In the genomic region with DNA sequence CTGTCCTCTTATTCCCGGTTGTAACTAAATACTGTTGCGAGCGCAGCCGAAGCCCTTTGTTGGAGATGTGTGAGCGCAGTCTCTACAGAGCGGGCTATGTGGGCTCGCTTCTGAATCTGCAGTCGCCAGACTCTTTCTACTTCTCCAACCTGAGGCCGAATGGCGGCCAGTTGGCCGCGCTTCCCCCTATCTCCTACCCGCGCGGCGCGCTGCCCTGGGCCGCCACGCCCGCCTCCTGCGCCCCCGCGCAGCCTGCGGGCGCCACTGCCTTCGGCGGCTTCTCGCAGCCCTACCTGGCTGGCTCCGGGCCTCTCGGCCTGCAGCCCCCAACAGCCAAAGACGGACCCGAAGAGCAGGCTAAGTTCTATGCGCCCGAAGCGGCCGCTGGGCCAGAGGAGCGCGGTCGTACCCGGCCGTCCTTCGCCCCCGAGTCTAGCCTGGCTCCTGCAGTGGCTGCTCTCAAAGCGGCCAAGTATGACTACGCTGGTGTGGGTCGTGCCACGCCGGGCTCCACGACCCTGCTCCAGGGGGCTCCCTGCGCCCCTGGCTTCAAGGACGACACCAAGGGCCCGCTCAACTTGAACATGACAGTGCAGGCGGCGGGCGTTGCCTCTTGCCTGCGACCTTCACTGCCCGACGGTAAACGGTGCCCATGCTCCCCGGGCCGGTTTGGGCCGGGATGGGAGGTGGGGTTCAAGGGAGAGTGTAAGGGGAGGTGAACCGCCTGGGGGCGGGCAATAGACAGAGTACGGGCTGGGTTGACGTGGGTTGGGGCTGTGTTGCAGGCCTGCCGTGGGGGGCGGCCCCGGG, we compare ENCODE assay signal across 16 cellular contexts. TPM values are rescaled to one million over a fixed set of nuclear protein-coding genes. Genes with fewer than 3 reads are reported as not detected.
A peak's percentile ranks its signal among the peaks of the same experiment; 100 is the strongest.
DNase-seq lines count a peak whose midpoint lies in the region; ATAC-seq and TF ChIP-seq lines count a peak whose summit lies in the region.
"Had no signal": no experiment of that assay in that cellular context is flagged by ENCODE, and none has a peak within 500 bp of the region (broad histone marks: within the 10 kb centered on the region; RNA-seq: fewer than 3 reads in every experiment).

Gene HOXD12, plus strand, starts transcription at position 59 of the 810 bp plus-strand sequence. Its CDS starts 7 bp downstream, at position 66.

- H3K4me2 ChIP-seq in trophoblast cell (ENCODE audit: low read length) = peak within 1 kb of the TSS; percentile 86
- no peak within 1 kb of the TSS for H3K4me2 ChIP-seq in osteoblast (ENCODE audit: insufficient read depth, low read length)

- no peak within 1 kb of the TSS for H3K4ac ChIP-seq in trophoblast cell (ENCODE audit: low read depth, low read length)

- H4K91ac ChIP-seq in trophoblast cell (ENCODE audit: low read depth, low read length) = no peak within 1 kb of the TSS

- no peak within 1 kb of the TSS for H2BK5ac ChIP-seq in trophoblast cell (ENCODE audit: low read depth, low read length, poor library complexity)

- H4K12ac ChIP-seq in trophoblast cell (ENCODE audit: low read depth, low read length) = no peak within 1 kb of the TSS

- TF ChIP-seq CTCF in endothelial cell (IDR thresholded peaks at IDR 0.05; ENCODE audit: unreplicated experiment) (no peak), osteoblast (IDR thresholded peaks at IDR 0.05; ENCODE audit: extremely low read depth, low read depth, low read length) (no peak)

- H3K18ac ChIP-seq in trophoblast cell (ENCODE audit: low read length) = no peak within 1 kb of the TSS

- H3K27me3 ChIP-seq in HUES6 (ENCODE audit: control insufficient read depth, insufficient read depth, low read length) (peaks cover 100% of the 10 kb centered on the region), trophoblast cell (ENCODE audit: insufficient read depth, low read length) (peaks cover 82% of the 10 kb centered on the region), osteoblast (ENCODE audit: insufficient read depth, low read length) (peaks cover 99% of the 10 kb centered on the region)

- H2BK12ac ChIP-seq in trophoblast cell (ENCODE audit: low read length) = no peak within 1 kb of the TSS

- WGBS in trophoblast cell (ENCODE audit: extremely low coverage, insufficient coverage, insufficient read length) = no CpG with 5 or more reads among the region's 69 CpGs

- H3K4me3 Mint-ChIP-seq in endothelial cell (ENCODE audit: unreplicated experiment) = no peak within 1 kb of the TSS
- H3K4me3 Mint-ChIP-seq: activated naive CD4-positive, alpha-beta T cell treated with anti-CD3 and anti-CD28 coated beads, Interleukin-2, amount 10 ng/mL, durations not matched to agents 7 days and 5 days had no signal

- no peak within 1 kb of the TSS for H3K27ac Mint-ChIP-seq in endothelial cell (ENCODE audit: unreplicated experiment)
- H3K27ac Mint-ChIP-seq: activated naive CD4-positive, alpha-beta T cell treated with anti-CD3 and anti-CD28 coated beads, Interleukin-2, amount 10 ng/mL, durations not matched to agents 7 days and 5 days had no signal

- H3K27ac ChIP-seq in HUES6 (ENCODE audit: low read depth, low read length) (no peak within 1 kb of the TSS), trophoblast cell (ENCODE audit: low read depth, low read length) (no peak within 1 kb of the TSS), osteoblast (ENCODE audit: low read depth, low read length) (no peak within 1 kb of the TSS)
- H3K27ac ChIP-seq: breast epithelium had no signal

- no peaks in the 10 kb centered on the region for H3K36me3 Mint-ChIP-seq in endothelial cell (ENCODE audit: low read depth, unreplicated experiment)
- H3K36me3 Mint-ChIP-seq: activated naive CD4-positive, alpha-beta T cell treated with anti-CD3 and anti-CD28 coated beads, Interleukin-2, amount 10 ng/mL, durations not matched to agents 7 days and 5 days had no signal

- no peak within 1 kb of the TSS for H3K14ac ChIP-seq in trophoblast cell (ENCODE audit: low read length)

- H3K79me1 ChIP-seq in trophoblast cell (ENCODE audit: low read length) = peaks cover 4% of the 10 kb centered on the region

- no peak within 1 kb of the TSS for H2BK120ac ChIP-seq in trophoblast cell (ENCODE audit: insufficient read depth, low read length, poor library complexity)

- H2AFZ ChIP-seq in trophoblast cell (ENCODE audit: insufficient read depth, low read length, poor library complexity) (no peak within 1 kb of the TSS), osteoblast (ENCODE audit: low read length) (no peak within 1 kb of the TSS)

- no peak for ATAC-seq in left lobe of liver

- H3K9me3 Mint-ChIP-seq in endothelial cell (ENCODE audit: unreplicated experiment) = no peaks in the 10 kb centered on the region
- H3K9me3 Mint-ChIP-seq: activated naive CD4-positive, alpha-beta T cell treated with anti-CD3 and anti-CD28 coated beads, Interleukin-2, amount 10 ng/mL, durations not matched to agents 7 days and 5 days had no signal

- H3K36me3 ChIP-seq in HUES6 (ENCODE audit: control insufficient read depth, insufficient read depth, low read length) (no peaks in the 10 kb centered on the region), trophoblast cell (ENCODE audit: control insufficient read depth in 1 of 2, insufficient read depth in 2 of 2, low read length in 2 of 2) (no peaks in the 10 kb centered on the region), osteoblast (ENCODE audit: insufficient read depth, low read length) (no peaks in the 10 kb centered on the region)
- H3K36me3 ChIP-seq: breast epithelium had no signal

- H3K4me1 ChIP-seq in HUES6 (ENCODE audit: control insufficient read depth, insufficient read depth, low read length) (peaks cover 50% of the 10 kb centered on the region), trophoblast cell (ENCODE audit: control insufficient read depth in 1 of 2, insufficient read depth in 2 of 2, low read length in 2 of 2) (peaks cover 5 to 28% of the 10 kb centered on the region in 2 experiments), osteoblast (ENCODE audit: insufficient read depth, low read length) (peaks cover 12% of the 10 kb centered on the region)

- H3K9me3 ChIP-seq in HUES6 (ENCODE audit: control insufficient read depth, insufficient read depth, low read depth, low read length) (no peaks in the 10 kb centered on the region), trophoblast cell (ENCODE audit: insufficient read depth, low read depth, low read length) (peaks cover 8% of the 10 kb centered on the region), osteoblast (ENCODE audit: low read depth, low read length) (no peaks in the 10 kb centered on the region)
- H3K9me3 ChIP-seq: breast epithelium had no signal

- H3K4me1 Mint-ChIP-seq in endothelial cell (ENCODE audit: unreplicated experiment) = peaks cover 22% of the 10 kb centered on the region

- DNase-seq in D341Med (ENCODE audit: low spot score) (peak; percentile 31), endothelial cell (ENCODE audit: low spot score) (peak; percentile 14), trophoblast cell (no peak), osteoblast (ENCODE audit: insufficient read length, low spot score, missing footprints) (no peak), left lobe of liver (ENCODE audit: low spot score) (no peak), NCI-H1417 treated with DMSO at 0.1 percent for 48 hours (lab: John Stamatoyannopoulos, UW) (no peak), hypothalamus (lab: John Stamatoyannopoulos, UW) (no peak)
- DNase-seq: activated naive CD4-positive, alpha-beta T cell treated with anti-CD3 and anti-CD28 coated beads, Interleukin-2, amount 10 ng/mL, durations not matched to agents 7 days and 5 days; C1 segment of cervical spinal cord; KBM-7; NCI-H1417; nucleus accumbens had no signal

- peak within 1 kb of the TSS; percentile 48 for H3K4me3 ChIP-seq in HUES6 (ENCODE audit: low read depth, low read length)
- H3K4me3 ChIP-seq in trophoblast cell (ENCODE audit: low read depth, low read length) = no peak within 1 kb of the TSS
- H3K4me3 ChIP-seq in osteoblast (ENCODE audit: insufficient read depth, low read length) = no peak within 1 kb of the TSS

- no peak within 1 kb of the TSS for H3K23ac ChIP-seq in trophoblast cell (ENCODE audit: low read length)

- no peak within 1 kb of the TSS for H4K8ac ChIP-seq in trophoblast cell (ENCODE audit: low read depth, low read length)

- H2AK5ac ChIP-seq in trophoblast cell (ENCODE audit: low read length) = no peak within 1 kb of the TSS

- peak within 1 kb of the TSS; percentile 10 for H3K9ac ChIP-seq in HUES6 (ENCODE audit: low read length)
- no peak within 1 kb of the TSS for H3K9ac ChIP-seq in trophoblast cell (ENCODE audit: low read length)

- H3K27me3 Mint-ChIP-seq in endothelial cell (ENCODE audit: unreplicated experiment) = peaks cover 53% of the 10 kb centered on the region

- no peaks in the 10 kb centered on the region for H3K79me2 ChIP-seq in trophoblast cell (ENCODE audit: control insufficient read depth, insufficient read depth, low read length, poor library complexity)
- H3K79me2 ChIP-seq in osteoblast (ENCODE audit: insufficient read depth, low read length) = no peaks in the 10 kb centered on the region

- H4K20me1 ChIP-seq in osteoblast (ENCODE audit: insufficient read depth, low read length) = peaks cover 3% of the 10 kb centered on the region

RNA-seq across cellular contexts. Expression of gene HOXD12, which starts in this region (rescaled TPM):
- total RNA-seq in endothelial cell (ENCODE audit: unreplicated experiment) = not detected
- 0.06 and 0.07 TPM in 2 replicates for polyA plus RNA-seq in trophoblast cell (2013)
- not detected in 2 replicates for total RNA-seq in osteoblast
- not detected for total RNA-seq in left lobe of liver
- total RNA-seq: breast epithelium, fibroblast of villous mesenchyme, skeletal muscle tissue had no signal

Comparison
In these comparisons a context has a peak if more than half of its experiments do, and no peak if none do; other contexts are left out.
1. Peak in DNase-seq in endothelial cell; RNA of the gene not detected or under 1 TPM.